7 cellular contexts compared by ENCODE assay signal in the genomic region with DNA sequence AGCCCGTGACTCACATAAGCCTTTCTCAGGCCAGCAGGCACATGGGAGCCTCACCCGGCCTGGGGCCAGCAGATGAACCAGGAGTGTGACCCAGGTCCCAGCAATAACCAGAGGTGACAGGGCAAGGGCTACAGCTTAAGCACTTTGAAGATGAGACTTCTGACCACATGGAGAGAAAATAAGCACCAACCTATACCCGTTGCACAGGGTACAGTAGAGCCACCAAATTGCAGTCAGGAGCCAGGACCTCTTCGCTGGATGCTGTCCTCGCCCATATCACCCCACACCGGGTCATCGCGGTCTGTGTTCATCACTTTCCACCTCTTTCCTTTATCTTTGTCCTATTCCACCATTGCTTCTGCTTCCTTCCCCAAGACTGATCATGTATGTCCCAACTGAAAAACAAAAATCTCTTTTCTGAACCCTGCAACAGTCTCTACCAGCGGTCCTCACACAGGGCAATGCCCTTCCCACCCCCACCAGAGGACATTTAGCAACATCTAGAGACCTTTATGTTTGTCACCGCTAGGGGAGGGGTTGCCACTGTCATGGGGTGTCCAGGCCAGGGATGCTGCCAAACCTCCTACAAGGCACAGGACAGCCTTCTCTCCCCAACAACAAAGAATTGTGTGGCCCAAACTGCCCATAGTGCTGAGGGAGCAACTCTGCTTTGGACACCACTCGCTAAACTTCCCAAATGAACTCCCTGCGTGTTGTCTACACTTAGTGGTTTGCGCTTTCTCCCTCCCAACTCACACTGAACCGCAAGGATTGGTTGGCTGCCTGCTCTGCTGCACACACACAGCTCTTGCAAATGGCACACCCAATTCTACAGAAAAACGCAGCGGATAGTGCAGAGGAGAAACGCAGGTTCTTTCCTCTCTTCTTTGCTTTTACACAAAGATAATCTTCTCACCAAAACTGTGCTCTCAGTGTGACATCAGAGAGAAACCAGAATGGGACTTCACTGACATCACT.
A peak's percentile ranks its signal among the peaks of the same experiment; 100 is the strongest.
DNase-seq lines count a peak whose midpoint lies in the region; TF ChIP-seq lines count a peak whose summit lies in the region.
"Not testable (repeated sequence)": the region's sequence is repeated elsewhere in the genome, so short reads cannot be mapped to it uniquely, and the experiment has no call there.

No MANE protein-coding gene starts in this region.

- H3K4me1 ChIP-seq in HUES6 (ENCODE audit: control insufficient read depth, insufficient read depth, low read length); PC-9 (replicated peaks; ENCODE audit: insufficient read depth); left ventricle myocardium inferior: not testable (repeated sequence)

- not testable (repeated sequence) for H3K27me3 Mint-ChIP-seq in nephron progenitor cell (ENCODE audit: low read depth, poor library complexity)

- in situ Hi-C loops in astrocyte of the cerebellum (cut with HindIII; ENCODE audit: low sequenced_read_pairs): not testable (repeated sequence)

- H3K36me3 ChIP-seq in HUES6 (ENCODE audit: control insufficient read depth, insufficient read depth, low read length); PC-9 (ENCODE audit: low read depth); left ventricle myocardium inferior: not testable (repeated sequence)

- H3K9me3 Mint-ChIP-seq in nephron progenitor cell: peaks cover 74% of the 10 kb centered on the region

- POLR2A ChIA-PET in PC-9 (lab: Charles Lee; ENCODE audit: unreplicated experiment): interaction anchor here (0.7 kb wide), 1 partner anchor 36 kb away, joined by 10 read pairs; no protein-coding TSS in a partner anchor

- intact Hi-C loops in PC-9 (cut with micrococcal nuclease; ENCODE audit: unreplicated experiment); left ventricle myocardium inferior (cut with micrococcal nuclease): not testable (repeated sequence)

- not testable (repeated sequence) for H2AFZ ChIP-seq in PC-9

- not testable (repeated sequence) for H3K27ac Mint-ChIP-seq in nephron progenitor cell

- peak overlapping the region; percentile 69 for H3K4me3 Mint-ChIP-seq in nephron progenitor cell

- not testable (repeated sequence) for H3K27me3 ChIP-seq in HUES6 (ENCODE audit: control insufficient read depth, insufficient read depth, low read length); PC-9 (ENCODE audit: insufficient read depth, low read depth); left ventricle myocardium inferior (ENCODE audit: low read depth)

- H3K36me3 Mint-ChIP-seq in nephron progenitor cell (ENCODE audit: low read depth): not testable (repeated sequence)

- not testable (repeated sequence) for H3K27ac ChIP-seq in HUES6 (ENCODE audit: low read depth, low read length); PC-9; left ventricle myocardium inferior (replicated peaks)

- TSS peak; percentile 67 for BruUV-seq in PC-9 (replicated peaks; lab: Mats Ljungman, UMichigan)

- DNase-seq in DMS114 treated with DMSO at 0.1 percent for 48 hours (lab: John Stamatoyannopoulos, UW; ENCODE audit: unreplicated experiment) (peak; percentile 1), PC-9 (peak in 1 of 2 experiments; percentile 5)
- not testable (repeated sequence) for DNase-seq in astrocyte of the cerebellum (ENCODE audit: low read depth); epithelial cell of esophagus (ENCODE audit: low read depth); left ventricle myocardium inferior; nephron progenitor cell

- H3K4me1 Mint-ChIP-seq in nephron progenitor cell: not testable (repeated sequence)

- not testable (repeated sequence) for H3K9me2 ChIP-seq in PC-9 (ENCODE audit: insufficient read depth)

- H3K4me3 ChIP-seq in HUES6 (ENCODE audit: low read depth, low read length): peak overlapping the region; percentile 29; the same call in 1 of the 2 replicates
- H3K4me3 ChIP-seq in PC-9: not testable (repeated sequence)
- H3K4me3 ChIP-seq in astrocyte of the cerebellum (ENCODE audit: low read depth, low read length): peak overlapping the region; percentile 16
- H3K4me3 ChIP-seq in epithelial cell of esophagus (ENCODE audit: low read length): peak overlapping the region; percentile 22
- peak overlapping the region; percentile 17 for H3K4me3 ChIP-seq in left ventricle myocardium inferior

- not testable (repeated sequence) for H3K4me2 ChIP-seq in PC-9

- not testable (repeated sequence) for TF ChIP-seq CTCF in PC-9 (conservative IDR thresholded peaks at IDR 0.05); astrocyte of the cerebellum (IDR thresholded peaks at IDR 0.05; ENCODE audit: low read depth, low read length, missing control alignments); epithelial cell of esophagus (IDR thresholded peaks at IDR 0.05; ENCODE audit: insufficient read depth, low read depth, low read length, missing control alignments); left ventricle myocardium inferior (IDR thresholded peaks at IDR 0.05; ENCODE audit: borderline replicate concordance); nephron progenitor cell (IDR thresholded peaks at IDR 0.05)

- not testable (repeated sequence) for H3K9me3 ChIP-seq in HUES6 (ENCODE audit: control insufficient read depth, insufficient read depth, low read depth, low read length); PC-9 (ENCODE audit: insufficient read depth, low read depth); left ventricle myocardium inferior (replicated peaks)

- H3K79me2 ChIP-seq in PC-9 (ENCODE audit: low read depth): not testable (repeated sequence)

- H4K20me1 ChIP-seq in PC-9 (ENCODE audit: insufficient read depth): not testable (repeated sequence)

- not testable (repeated sequence) for H3F3A ChIP-seq in PC-9 (ENCODE audit: insufficient read depth, low read depth)

- CTCF ChIA-PET in PC-9 (lab: Charles Lee): not testable (repeated sequence)

- not testable (repeated sequence) for H3K9ac ChIP-seq in HUES6 (ENCODE audit: low read length)
